ENCODE assay signal across 1 cellular context in the genomic region with DNA sequence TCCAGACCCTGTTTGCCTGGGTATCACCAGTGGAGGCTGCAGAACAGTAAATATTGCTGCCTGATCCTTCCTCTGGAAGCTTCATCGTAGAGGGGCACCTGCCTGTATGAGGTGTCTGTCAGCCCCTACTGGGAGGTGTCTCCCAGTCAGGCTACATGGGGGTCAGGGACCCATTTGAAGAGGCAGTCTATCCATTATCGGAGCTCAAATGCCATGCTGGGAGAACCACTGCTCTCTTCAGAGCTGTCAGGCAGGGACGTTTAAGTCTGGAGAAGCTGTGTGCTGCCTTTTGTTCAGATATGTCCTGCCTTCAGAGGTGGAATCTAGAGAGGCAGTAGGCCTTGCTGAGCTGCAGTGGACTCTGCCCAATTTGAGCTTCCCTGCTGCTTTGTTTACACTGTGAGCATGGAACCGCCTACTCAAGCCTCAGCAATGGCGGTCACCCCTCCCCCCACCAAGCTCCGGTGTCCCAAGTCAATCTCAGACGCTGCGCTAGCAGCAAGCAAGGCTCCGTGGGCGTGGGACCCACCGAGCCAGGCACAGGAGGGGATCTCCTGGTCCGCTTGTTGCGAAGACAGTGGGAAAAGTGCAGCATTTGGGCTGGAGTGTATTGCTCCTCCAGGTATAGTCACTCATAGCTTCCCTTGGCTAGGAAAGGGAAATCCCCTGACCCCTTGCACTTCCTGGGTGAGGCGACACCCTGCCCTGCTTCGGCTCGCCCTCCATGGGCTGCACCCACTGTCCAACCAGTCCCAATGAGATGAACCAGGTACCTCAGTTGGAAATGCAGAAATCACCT.
TF ChIP-seq lines count a peak whose summit lies in the region.

No MANE protein-coding gene starts in this region.

TF ChIP-seq in liver, 16 proteins besides CTCF, POLR2A, EP300 and RAD21 (continued from another document):
- TF ChIP-seq, protein P1, sequence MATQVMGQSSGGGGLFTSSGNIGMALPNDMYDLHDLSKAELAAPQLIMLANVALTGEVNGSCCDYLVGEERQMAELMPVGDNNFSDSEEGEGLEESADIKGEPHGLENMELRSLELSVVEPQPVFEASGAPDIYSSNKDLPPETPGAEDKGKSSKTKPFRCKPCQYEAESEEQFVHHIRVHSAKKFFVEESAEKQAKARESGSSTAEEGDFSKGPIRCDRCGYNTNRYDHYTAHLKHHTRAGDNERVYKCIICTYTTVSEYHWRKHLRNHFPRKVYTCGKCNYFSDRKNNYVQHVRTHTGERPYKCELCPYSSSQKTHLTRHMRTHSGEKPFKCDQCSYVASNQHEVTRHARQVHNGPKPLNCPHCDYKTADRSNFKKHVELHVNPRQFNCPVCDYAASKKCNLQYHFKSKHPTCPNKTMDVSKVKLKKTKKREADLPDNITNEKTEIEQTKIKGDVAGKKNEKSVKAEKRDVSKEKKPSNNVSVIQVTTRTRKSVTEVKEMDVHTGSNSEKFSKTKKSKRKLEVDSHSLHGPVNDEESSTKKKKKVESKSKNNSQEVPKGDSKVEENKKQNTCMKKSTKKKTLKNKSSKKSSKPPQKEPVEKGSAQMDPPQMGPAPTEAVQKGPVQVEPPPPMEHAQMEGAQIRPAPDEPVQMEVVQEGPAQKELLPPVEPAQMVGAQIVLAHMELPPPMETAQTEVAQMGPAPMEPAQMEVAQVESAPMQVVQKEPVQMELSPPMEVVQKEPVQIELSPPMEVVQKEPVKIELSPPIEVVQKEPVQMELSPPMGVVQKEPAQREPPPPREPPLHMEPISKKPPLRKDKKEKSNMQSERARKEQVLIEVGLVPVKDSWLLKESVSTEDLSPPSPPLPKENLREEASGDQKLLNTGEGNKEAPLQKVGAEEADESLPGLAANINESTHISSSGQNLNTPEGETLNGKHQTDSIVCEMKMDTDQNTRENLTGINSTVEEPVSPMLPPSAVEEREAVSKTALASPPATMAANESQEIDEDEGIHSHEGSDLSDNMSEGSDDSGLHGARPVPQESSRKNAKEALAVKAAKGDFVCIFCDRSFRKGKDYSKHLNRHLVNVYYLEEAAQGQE (IDR thresholded peaks at IDR 0.05): peak; percentile 12
- TF ChIP-seq HNF4G (IDR thresholded peaks at IDR 0.05) (peak; percentile 70), SP1 (IDR thresholded peaks at IDR 0.05) (peak; percentile 94), FOXA2 (IDR thresholded peaks at IDR 0.05) (peak; percentile 93), FOXA1 (IDR thresholded peaks at IDR 0.05) (peak; percentile 80), HNF4A (conservative IDR thresholded peaks at IDR 0.05) (peak; percentile 79 to 82), RXRA (IDR thresholded peaks at IDR 0.05) (peak; percentile 3 to 14)
